Comparison of ENCODE assay signal across 17 cellular contexts in the genomic region with DNA sequence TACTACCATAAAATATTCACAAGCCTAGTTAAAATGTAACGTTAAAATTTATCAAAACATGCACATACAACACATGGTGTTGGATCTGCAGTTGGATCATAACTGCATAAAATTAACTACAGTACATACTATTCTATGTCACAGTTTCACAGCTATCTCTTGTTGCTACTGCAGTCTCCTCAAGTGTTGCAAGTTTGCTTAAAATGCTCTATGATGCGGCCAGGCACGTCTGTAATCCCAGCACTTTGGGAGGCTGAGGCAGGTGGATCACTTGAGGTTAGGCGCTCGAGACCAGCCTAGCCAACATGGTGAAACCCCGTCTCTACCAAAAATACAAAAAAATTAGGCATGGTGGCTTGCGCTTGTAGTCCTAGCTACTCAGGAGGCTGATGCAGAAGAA. TPM values are rescaled to one million over a fixed set of nuclear protein-coding genes. Genes with fewer than 3 reads are reported as not detected.
DNase-seq lines count a peak whose midpoint lies in the region; ATAC-seq and TF ChIP-seq lines count a peak whose summit lies in the region.
"Had no signal": no experiment of that assay in that cellular context is flagged by ENCODE, and none has a peak within 500 bp of the region (broad histone marks: within the 10 kb centered on the region; RNA-seq: fewer than 3 reads in every experiment).

No MANE protein-coding gene starts in this region.

- H3K27me3 ChIP-seq in CD4-positive, alpha-beta memory T cell (ENCODE audit: insufficient read depth, low read length) = no peaks in the 10 kb centered on the region
- no peaks in the 10 kb centered on the region for H3K27me3 ChIP-seq in psoas muscle (ENCODE audit: insufficient read depth in 3 of 3, low read length in 2 of 3)

- H3K4me3 Mint-ChIP-seq in activated T-cell treated with anti-CD3 and anti-CD28 coated beads, Interleukin-2, amount 50 U/mL, for 24 hours = no peak overlapping the region
- H3K4me3 Mint-ChIP-seq in CD4-positive, alpha-beta memory T cell = peak overlapping the region in 6 of 8 donors; percentile 21 to 77 (median 58)
- peak overlapping the region; percentile 60 for H3K4me3 Mint-ChIP-seq in activated T-helper 17 cell treated with anti-CD3 and anti-CD28 coated beads, Interleukin-2, amount 50 U/mL, for 72 hours
- H3K4me3 Mint-ChIP-seq: CD14-positive monocyte had no signal

- POLR2A ChIA-PET in CD4-positive, alpha-beta memory T cell (lab: Charles Lee; ENCODE audit: partially characterized antibody) = interaction anchor here (0.7 to 4.1 kb wide), 5 partner anchors 10 to 261 kb away, joined by 3 to 25 read pairs (median 3); a partner anchor contains a TSS

- CTCF ChIA-PET in CD4-positive, alpha-beta memory T cell (lab: Charles Lee; ENCODE audit: partially characterized antibody) = interaction anchor here (0.7 to 1.8 kb wide), 4 partner anchors 9 to 851 kb away, joined by 3 to 8 read pairs (median 4); a partner anchor contains a TSS

- no peak for TF ChIP-seq CTCF in psoas muscle (IDR thresholded peaks at IDR 0.05)

- H3K36me3 Mint-ChIP-seq in activated T-cell treated with anti-CD3 and anti-CD28 coated beads, Interleukin-2, amount 50 U/mL, for 24 hours (ENCODE audit: low read depth) = peaks cover 76% of the 10 kb centered on the region
- H3K36me3 Mint-ChIP-seq in CD4-positive, alpha-beta memory T cell = peaks cover 26 to 53% of the 10 kb centered on the region in 2 donors
- peaks cover 86% of the 10 kb centered on the region for H3K36me3 Mint-ChIP-seq in activated T-helper 17 cell treated with anti-CD3 and anti-CD28 coated beads, Interleukin-2, amount 50 U/mL, for 72 hours (ENCODE audit: low read depth)

- ATAC-seq in activated T-helper 17 cell treated with anti-CD3 and anti-CD28 coated beads, Interleukin-2, amount 50 U/mL, for 72 hours (replicated peaks) = no peak
- ATAC-seq in psoas muscle = peak; percentile 67 to 78 (median 75)
- ATAC-seq: A549, K562 had no signal

- H3K27ac ChIP-seq in CD4-positive, alpha-beta memory T cell (ENCODE audit: low read depth, low read length) = no peak overlapping the region
- peak overlapping the region; percentile 73 for H3K27ac ChIP-seq in psoas muscle
- H3K27ac ChIP-seq: A549 had no signal

- peaks cover 89% of the 10 kb centered on the region for H3K4me1 Mint-ChIP-seq in activated T-cell treated with anti-CD3 and anti-CD28 coated beads, Interleukin-2, amount 50 U/mL, for 24 hours (ENCODE audit: low read depth)
- H3K4me1 Mint-ChIP-seq in CD4-positive, alpha-beta memory T cell = peaks cover 55 to 95% (median 74%) of the 10 kb centered on the region in 4 donors
- H3K4me1 Mint-ChIP-seq in activated T-helper 17 cell treated with anti-CD3 and anti-CD28 coated beads, Interleukin-2, amount 50 U/mL, for 72 hours = peaks cover 51% of the 10 kb centered on the region

- DNase-seq in activated T-cell treated with anti-CD3 and anti-CD28 coated beads, Interleukin-2, amount 50 U/mL, for 24 hours = no peak
- DNase-seq in activated T-cell treated with anti-CD3 and anti-CD28 coated beads for 4 hours (no peak), psoas muscle (no peak), NCI-H748 treated with DMSO at 0.1 percent for 48 hours (lab: John Stamatoyannopoulos, UW) (no peak)
- DNase-seq in CD4-positive, alpha-beta memory T cell = no peak
- DNase-seq in stimulated activated CD4-positive, alpha-beta T cell treated with anti-CD3 and anti-CD28 coated beads, Interleukin-4, amount 100 ng/mL, for 24 hours = no peak
- DNase-seq in activated CD4-positive, alpha-beta T cell treated with anti-CD3 and anti-CD28 coated beads, Interleukin-2, amount 50 U/mL, for 48 hours = no peak
- DNase-seq: DND-41, GF-D8, NCI-H1048, NCI-H1694, NCI-H446 had no signal

- H3K9me3 ChIP-seq in CD4-positive, alpha-beta memory T cell (ENCODE audit: control insufficient read depth in 1 of 2, low read length in 2 of 2) = no peaks in the 10 kb centered on the region
- H3K9me3 ChIP-seq in psoas muscle = no peaks in the 10 kb centered on the region
- H3K9me3 ChIP-seq: A549 had no signal

- peaks cover 2% of the 10 kb centered on the region for H3K9me3 Mint-ChIP-seq in activated T-cell treated with anti-CD3 and anti-CD28 coated beads, Interleukin-2, amount 50 U/mL, for 24 hours
- H3K9me3 Mint-ChIP-seq in CD4-positive, alpha-beta memory T cell = no peaks in the 10 kb centered on the region
- no peaks in the 10 kb centered on the region for H3K9me3 Mint-ChIP-seq in activated T-helper 17 cell treated with anti-CD3 and anti-CD28 coated beads, Interleukin-2, amount 50 U/mL, for 72 hours

- intact Hi-C loops in CD4-positive, alpha-beta memory T cell (cut with micrococcal nuclease) = loop anchor here (1.0 kb wide), 1 partner anchor 7 kb away; no protein-coding TSS in a partner anchor
- intact Hi-C loops in psoas muscle (cut with DNase I) = loop anchor here in 1 of 2 donors (5.0 kb wide), 1 partner anchor 861 kb away; a partner anchor contains a TSS

- H3K27me3 Mint-ChIP-seq in activated T-cell treated with anti-CD3 and anti-CD28 coated beads, Interleukin-2, amount 50 U/mL, for 24 hours = no peaks in the 10 kb centered on the region
- no peaks in the 10 kb centered on the region for H3K27me3 Mint-ChIP-seq in CD4-positive, alpha-beta memory T cell
- H3K27me3 Mint-ChIP-seq in activated T-helper 17 cell treated with anti-CD3 and anti-CD28 coated beads, Interleukin-2, amount 50 U/mL, for 72 hours = no peaks in the 10 kb centered on the region

- no peak overlapping the region for H3K4me3 ChIP-seq in CD4-positive, alpha-beta memory T cell (ENCODE audit: low read length in 2 of 2)
- H3K4me3 ChIP-seq in psoas muscle = peak overlapping the region; percentile 8
- H3K4me3 ChIP-seq: A549, K562 had no signal

- peak overlapping the region; percentile 57 for H3K27ac Mint-ChIP-seq in activated T-cell treated with anti-CD3 and anti-CD28 coated beads, Interleukin-2, amount 50 U/mL, for 24 hours
- peak overlapping the region in 3 of 7 donors; percentile 27 to 86 (median 70) for H3K27ac Mint-ChIP-seq in CD4-positive, alpha-beta memory T cell
- peak overlapping the region; percentile 27 for H3K27ac Mint-ChIP-seq in activated T-helper 17 cell treated with anti-CD3 and anti-CD28 coated beads, Interleukin-2, amount 50 U/mL, for 72 hours

- WGBS in psoas muscle, 3 donors = 41 to 56% (median 49%) methylated on average over 7 of the region's 7 CpGs

- H3K36me3 ChIP-seq in CD4-positive, alpha-beta memory T cell (ENCODE audit: insufficient read depth, low read length) = peaks cover 7% of the 10 kb centered on the region
- H3K36me3 ChIP-seq in psoas muscle (ENCODE audit: insufficient read depth in 1 of 2, low read depth in 1 of 2) = peaks cover 0 to 11% of the 10 kb centered on the region in 2 donors

- peaks cover 87% of the 10 kb centered on the region for H3K4me1 ChIP-seq in CD4-positive, alpha-beta memory T cell (ENCODE audit: insufficient read depth, low read length)
- H3K4me1 ChIP-seq in psoas muscle = peaks cover 72% of the 10 kb centered on the region
- H3K4me1 ChIP-seq: A549 had no signal

RNA-seq across cellular contexts. Expression of a gene that starts 10.3 kb away (rescaled TPM):
- 100 to 1,000 TPM; 136 to 137 TPM for total RNA-seq in CD4-positive, alpha-beta memory T cell
- 100 to 1,000 TPM; 302 to 303 TPM for polyA plus RNA-seq in CD4-positive, alpha-beta memory T cell
- 100 to 1,000 TPM in 1 of 2 donors, 10 to 100 TPM in 1; 78.1 to 101 TPM for total RNA-seq in activated T-helper 17 cell treated with anti-CD3 and anti-CD28 coated beads, Interleukin-2, amount 50 U/mL, for 72 hours
- total RNA-seq in psoas muscle = 100 to 1,000 TPM in 1 of 4 donors, 10 to 100 TPM in 3; 52.3 to 152 (median 91.5) TPM
- polyA plus RNA-seq in psoas muscle = 10 to 100 TPM; 45.0 to 81.9 (median 70.6) TPM

RNA-seq across cellular contexts. Expression of a gene that starts 50.9 kb away (rescaled TPM):
- total RNA-seq in CD4-positive, alpha-beta memory T cell = not detected
- not detected for polyA plus RNA-seq in CD4-positive, alpha-beta memory T cell
- 1 to 10 TPM in 1 of 2 donors, not detected in 1; 4.2 TPM for total RNA-seq in activated T-helper 17 cell treated with anti-CD3 and anti-CD28 coated beads, Interleukin-2, amount 50 U/mL, for 72 hours
- 100 to 1,000 TPM; 265 to 468 (median 389) TPM for total RNA-seq in psoas muscle
- polyA plus RNA-seq in psoas muscle = 100 to 1,000 TPM; 304 to 629 (median 370) TPM
- total RNA-seq: H1 had no signal
- polyA plus RNA-seq: CD14-positive monocyte, H1 had no signal

Comparison
In these comparisons a context has a peak if more than half of its experiments do, and no peak if none do; other contexts are left out.
1. RNA of a gene that starts 50.9 kb away (total RNA-seq): 265 to 468 TPM in psoas muscle; 4.2 TPM in activated T-helper 17 cell treated with anti-CD3 and anti-CD28 coated beads, Interleukin-2, amount 50 U/mL, for 72 hours and not detected in CD4-positive, alpha-beta memory T cell; every median in the first group is over 10 times any median in the second.